In genomic region chr12:10673660-10674384, GRCh38 we compare ENCODE assay signal across 8 cellular contexts. TPM values are rescaled to one million over a fixed set of nuclear protein-coding genes. Genes with fewer than 3 reads are reported as not detected.
A peak's percentile ranks its signal among the peaks of the same experiment; 100 is the strongest.
DNase-seq lines count a peak whose midpoint lies in the region; ATAC-seq lines count a peak whose summit lies in the region.

Gene STYK1 (minus strand): TSS chr12:10674052. CDS start chr12:10634618, 39,434 bp downstream.

- DNase-seq in DMS53 (lab: John Stamatoyannopoulos, UW), result peak; percentile 98
- peak; percentile 6 for DNase-seq in HCEC 1CT
- DNase-seq in NCI-H187 treated with DMSO at 0.1 percent for 48 hours (lab: John Stamatoyannopoulos, UW), result peak; percentile 35
- peak; percentile 30 for DNase-seq in activated CD4-positive, CD25-positive, alpha-beta regulatory T cell treated with anti-CD3 and anti-CD28 coated beads, Interleukin-2, amount 50 U/mL, for 16 hours (ENCODE audit: low read depth, low spot score)
- DNase-seq in central memory CD4-positive, alpha-beta T cell, result peak; percentile 60
- peak; percentile 89 to 91 for DNase-seq in left colon
- DNase-seq in stimulated activated CD4-positive, alpha-beta T cell treated with anti-CD3 and anti-CD28 coated beads, Interleukin-1b, Interleukin-23, amount 100 ng/mL, for 1 hour (ENCODE audit: low read depth in 2 of 2), result peak; percentile 25 to 49

- ATAC-seq in left colon (peak; percentile 88), GM21360 (IDR thresholded peaks at IDR 0.05; ENCODE audit: unreplicated experiment) (no peak)

- intact Hi-C loops in left colon (cut with DNase I, micrococcal nuclease), result no loop called here

RNA-seq across cellular contexts. Expression of gene STYK1, which starts in this region (rescaled TPM):
- 10 to 100 TPM; 36.3 to 41.9 TPM for total RNA-seq in left colon

Comparison
In these comparisons a context has a peak if more than half of its experiments do, and no peak if none do; other contexts are left out.
1. DNase-seq: peak in every context shown above with its lines; median percentile 98 in DMS53; 90 in left colon; 60 in central memory CD4-positive, alpha-beta T cell; 37 in stimulated activated CD4-positive, alpha-beta T cell treated with anti-CD3 and anti-CD28 coated beads, Interleukin-1b, Interleukin-23, amount 100 ng/mL, for 1 hour; 35 in NCI-H187 treated with DMSO at 0.1 percent for 48 hours; 30 in activated CD4-positive, CD25-positive, alpha-beta regulatory T cell treated with anti-CD3 and anti-CD28 coated beads, Interleukin-2, amount 50 U/mL, for 16 hours; 6 in HCEC 1CT.